Comparison of ENCODE assay signal across 35 cellular contexts in the genomic region with DNA sequence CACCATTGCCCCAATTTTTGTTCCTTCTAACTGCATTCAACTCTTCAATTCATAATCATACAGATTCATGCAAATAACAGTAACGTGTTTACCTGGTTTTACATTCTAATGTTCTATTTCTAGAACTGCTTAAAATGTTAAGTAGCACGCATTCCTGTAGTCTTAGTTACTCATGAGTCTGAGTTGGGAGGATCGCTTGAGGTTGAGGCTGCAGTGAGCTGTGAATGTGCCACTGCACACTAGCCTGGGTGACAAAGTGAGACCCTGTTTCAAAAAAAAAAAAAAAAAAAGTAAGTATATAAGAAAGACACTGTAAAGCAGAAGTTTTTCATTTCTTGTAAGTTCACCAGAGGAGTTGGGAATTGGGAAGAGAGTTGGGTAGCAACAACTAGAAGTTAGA.
"Had no signal": no experiment of that assay in that cellular context is flagged by ENCODE, and none has a peak within 500 bp of the region (broad histone marks: within the 10 kb centered on the region; RNA-seq: fewer than 3 reads in every experiment).

No MANE protein-coding gene starts in this region.

- H3K4me3 Mint-ChIP-seq: activated B cell treated with CpG ODN at 0.5 μM for 24 hours; activated CD4-positive, alpha-beta memory T cell treated with anti-CD3 and anti-CD28 coated beads for 36 hours; activated CD4-positive, alpha-beta T cell treated with anti-CD3 and anti-CD28 coated beads, Interleukin-2, amount 10 ng/mL, durations not matched to agents 24 days and 14 days; activated CD8-positive, alpha-beta T cell treated with anti-CD3 and anti-CD28 coated beads for 36 hours; activated naive CD4-positive, alpha-beta T cell treated with anti-CD3 and anti-CD28 coated beads, Interleukin-2, amount 10 ng/mL, durations not matched to agents 7 days and 5 days; activated naive CD4-positive, alpha-beta T cell treated with anti-CD3 and anti-CD28 coated beads, Interleukin-2, amount 50 U/mL, for 24 hours; activated naive CD8-positive, alpha-beta T cell; activated naive CD8-positive, alpha-beta T cell treated with anti-CD3 and anti-CD28 coated beads, Interleukin-2, amount 10 ng/mL, durations not matched to agents 7 days and 5 days; activated T-cell treated with anti-CD3 and anti-CD28 coated beads, Interleukin-2, amount 50 U/mL, for 4 hours; activated T-cell treated with anti-CD3 and anti-CD28 coated beads, Interleukin-2, amount 50 U/mL, for 72 hours; activated T-helper 1 cell treated with anti-CD3 and anti-CD28 coated beads, Interleukin-12 subunit alpha, Interleukin-12 subunit beta, Interleukin-2, Interleukin-4 antibody, amounts not matched to agents 30 ng/mL and 10 ng/mL and 1 ng/mL, durations not matched to agents 14 hours and 24 hours and 36 hours; T-cell; T-helper 2 cell treated with Interferon-gamma antibody and Interleukin-4, amounts not matched to agents 5 μg/mL and 100 μg/mL, for 36 hours had no signal

- H3K27me3 ChIP-seq: adrenal gland, body of pancreas, brain microvascular endothelial cell, breast epithelium had no signal

- H3K4me1 ChIP-seq: breast epithelium had no signal

- H3K36me3 ChIP-seq: adrenal gland, brain microvascular endothelial cell, breast epithelium had no signal

- H3K27ac ChIP-seq: adrenal gland, body of pancreas, brain microvascular endothelial cell, breast epithelium, VCaP had no signal

- DNase-seq: activated B cell treated with CpG ODN at 0.5 μM for 24 hours; activated CD4-positive, alpha-beta memory T cell treated with anti-CD3 and anti-CD28 coated beads for 36 hours; activated CD4-positive, alpha-beta T cell treated with anti-CD3 and anti-CD28 coated beads for 4 hours; activated CD4-positive, alpha-beta T cell treated with anti-CD3 and anti-CD28 coated beads, Interleukin-2, amount 10 ng/mL, durations not matched to agents 24 days and 14 days; activated CD4-positive, alpha-beta T cell treated with anti-CD3 and anti-CD28 coated beads, Interleukin-2, amount 50 U/mL, for 1 hour; activated CD4-positive, alpha-beta T cell treated with anti-CD3 and anti-CD28 coated beads, Interleukin-2, amount 50 U/mL, for 4 hours; activated CD4-positive, CD25-positive, alpha-beta regulatory T cell treated with anti-CD3 and anti-CD28 coated beads, Interleukin-2, amount 50 U/mL, for 72 hours; activated CD8-positive, alpha-beta memory T cell treated with anti-CD3 and anti-CD28 coated beads, Interleukin-2, amount 50 U/mL, for 4 hours; activated CD8-positive, alpha-beta T cell treated with anti-CD3 and anti-CD28 coated beads for 36 hours; activated effector memory CD4-positive, alpha-beta T cell treated with Interleukin-2 at 50 U/mL for 16 hours; activated gamma-delta T cell; activated naive CD4-positive, alpha-beta T cell treated with anti-CD3 and anti-CD28 coated beads, Interleukin-2, amount 10 ng/mL, durations not matched to agents 7 days and 5 days; activated naive CD4-positive, alpha-beta T cell treated with Interleukin-2 at 50 U/mL for 16 hours; activated naive CD8-positive, alpha-beta T cell treated with anti-CD3 and anti-CD28 coated beads, Interleukin-2, amount 10 ng/mL, durations not matched to agents 7 days and 5 days; activated T-cell treated with anti-CD3 and anti-CD28 coated beads for 4 hours; activated T-cell treated with anti-CD3 and anti-CD28 coated beads, Interleukin-2, amount 50 U/mL, for 1 hour; activated T-cell treated with anti-CD3 and anti-CD28 coated beads, Interleukin-2, amount 50 U/mL, for 4 hours; activated T-cell treated with anti-CD3 and anti-CD28 coated beads, Interleukin-2, amount 50 U/mL, for 72 hours; adrenal gland; amniotic stem cell; aorta; body of pancreas; brain microvascular endothelial cell; central memory CD4-positive, alpha-beta T cell; cerebellar nuclear complex; T-cell; T-helper 2 cell; T-helper 9 cell had no signal

- ATAC-seq: activated CD8-positive, alpha-beta T cell treated with anti-CD3 and anti-CD28 coated beads for 36 hours; activated T-cell treated with anti-CD3 and anti-CD28 coated beads, Interleukin-2, amount 50 U/mL, for 4 hours; activated T-cell treated with anti-CD3 and anti-CD28 coated beads, Interleukin-2, amount 50 U/mL, for 72 hours; body of pancreas; T-cell had no signal

- H3K27ac Mint-ChIP-seq: activated B cell treated with CpG ODN at 0.5 μM for 24 hours; activated CD4-positive, alpha-beta memory T cell treated with anti-CD3 and anti-CD28 coated beads for 36 hours; activated CD4-positive, alpha-beta T cell treated with anti-CD3 and anti-CD28 coated beads, Interleukin-2, amount 10 ng/mL, durations not matched to agents 24 days and 14 days; activated CD8-positive, alpha-beta T cell treated with anti-CD3 and anti-CD28 coated beads for 36 hours; activated naive CD4-positive, alpha-beta T cell treated with anti-CD3 and anti-CD28 coated beads, Interleukin-2, amount 10 ng/mL, durations not matched to agents 7 days and 5 days; activated naive CD4-positive, alpha-beta T cell treated with anti-CD3 and anti-CD28 coated beads, Interleukin-2, amount 50 U/mL, for 24 hours; activated naive CD8-positive, alpha-beta T cell; activated naive CD8-positive, alpha-beta T cell treated with anti-CD3 and anti-CD28 coated beads, Interleukin-2, amount 10 ng/mL, durations not matched to agents 7 days and 5 days; activated T-cell treated with anti-CD3 and anti-CD28 coated beads, Interleukin-2, amount 50 U/mL, for 72 hours; activated T-helper 1 cell treated with anti-CD3 and anti-CD28 coated beads, Interleukin-12 subunit alpha, Interleukin-12 subunit beta, Interleukin-2, Interleukin-4 antibody, amounts not matched to agents 30 ng/mL and 10 ng/mL and 1 ng/mL, durations not matched to agents 14 hours and 24 hours and 36 hours; activated T-helper 2 cell treated with anti-CD3 and anti-CD28 coated beads, Interferon-gamma antibody, Interleukin-2, Interleukin-4, amounts not matched to agents 10 μg/mL and 5 μg/mL and 100 μg/mL, durations not matched to agents 14 hours and 24 hours and 36 hours; T-cell; T-helper 2 cell treated with Interferon-gamma antibody and Interleukin-4, amounts not matched to agents 5 μg/mL and 100 μg/mL, for 36 hours had no signal

- H3K27me3 Mint-ChIP-seq: activated B cell treated with CpG ODN at 0.5 μM for 24 hours; activated CD4-positive, alpha-beta memory T cell treated with anti-CD3 and anti-CD28 coated beads for 36 hours; activated CD4-positive, alpha-beta T cell treated with anti-CD3 and anti-CD28 coated beads, Interleukin-2, amount 10 ng/mL, durations not matched to agents 24 days and 14 days; activated CD8-positive, alpha-beta T cell treated with anti-CD3 and anti-CD28 coated beads for 36 hours; activated naive CD4-positive, alpha-beta T cell treated with anti-CD3 and anti-CD28 coated beads, Interleukin-2, amount 10 ng/mL, durations not matched to agents 7 days and 5 days; activated naive CD4-positive, alpha-beta T cell treated with anti-CD3 and anti-CD28 coated beads, Interleukin-2, amount 50 U/mL, for 24 hours; activated naive CD8-positive, alpha-beta T cell; activated naive CD8-positive, alpha-beta T cell treated with anti-CD3 and anti-CD28 coated beads, Interleukin-2, amount 10 ng/mL, durations not matched to agents 7 days and 5 days; T-cell had no signal

- H3K9me3 Mint-ChIP-seq: activated CD4-positive, alpha-beta T cell treated with anti-CD3 and anti-CD28 coated beads, Interleukin-2, amount 10 ng/mL, durations not matched to agents 24 days and 14 days; activated CD8-positive, alpha-beta T cell treated with anti-CD3 and anti-CD28 coated beads for 36 hours; activated naive CD4-positive, alpha-beta T cell treated with anti-CD3 and anti-CD28 coated beads, Interleukin-2, amount 50 U/mL, for 24 hours; activated naive CD8-positive, alpha-beta T cell treated with anti-CD3 and anti-CD28 coated beads, Interleukin-2, amount 10 ng/mL, durations not matched to agents 7 days and 5 days; activated T-cell treated with anti-CD3 and anti-CD28 coated beads, Interleukin-2, amount 50 U/mL, for 4 hours; T-cell had no signal

- H3K4me3 ChIP-seq: adrenal gland, body of pancreas, breast epithelium had no signal

- H3K9me3 ChIP-seq: adrenal gland, body of pancreas, breast epithelium had no signal
